ENCODE assay signal across 13 cellular contexts in genomic region chr5:159410480-159410879, GRCh38.
A peak's percentile ranks its signal among the peaks of the same experiment; 100 is the strongest.
DNase-seq lines count a peak whose midpoint lies in the region; ATAC-seq and TF ChIP-seq lines count a peak whose summit lies in the region.
"Had no signal": no experiment of that assay in that cellular context is flagged by ENCODE, and none has a peak within 500 bp of the region (broad histone marks: within the 10 kb centered on the region; RNA-seq: fewer than 3 reads in every experiment).

No MANE protein-coding gene starts in this region.

- H3K36me3 ChIP-seq in psoas muscle (ENCODE audit: insufficient read depth in 1 of 2, low read depth in 1 of 2) = no peaks in the 10 kb centered on the region

- no peaks in the 10 kb centered on the region for H3K9me3 Mint-ChIP-seq in activated naive CD4-positive, alpha-beta T cell treated with anti-CD3 and anti-CD28 coated beads, Interleukin-2, amount 50 U/mL, for 24 hours
- no peaks in the 10 kb centered on the region for H3K9me3 Mint-ChIP-seq in activated naive CD4-positive, alpha-beta T cell treated with anti-CD3 and anti-CD28 coated beads for 36 hours

- no peak for ATAC-seq in GM21576 (IDR thresholded peaks at IDR 0.05; ENCODE audit: unreplicated experiment)
- no peak for ATAC-seq in psoas muscle

- DNase-seq in activated naive CD4-positive, alpha-beta T cell treated with anti-CD3 and anti-CD28 coated beads for 36 hours = no peak
- DNase-seq in EL (peak; percentile 9), amniotic epithelial cell (ENCODE audit: low read depth) (peak; percentile 70), renal cortical epithelial cell (ENCODE audit: low read depth) (peak; percentile 3), psoas muscle (no peak)
- DNase-seq: AML-193, H7, NCI-H1417, NCI-H1930, NCI-H526 treated with DMSO at 0.1 percent for 48 hours, SHP77 treated with DMSO at 0.1 percent for 48 hours had no signal

- H3K4me1 Mint-ChIP-seq in activated naive CD4-positive, alpha-beta T cell treated with anti-CD3 and anti-CD28 coated beads, Interleukin-2, amount 50 U/mL, for 24 hours = peaks cover 54% of the 10 kb centered on the region
- H3K4me1 Mint-ChIP-seq in activated naive CD4-positive, alpha-beta T cell treated with anti-CD3 and anti-CD28 coated beads for 36 hours (ENCODE audit: low read depth) = peaks cover 54% of the 10 kb centered on the region

- no peaks in the 10 kb centered on the region for H3K4me1 ChIP-seq in psoas muscle

- intact Hi-C loops in activated naive CD4-positive, alpha-beta T cell treated with anti-CD3 and anti-CD28 coated beads for 36 hours (cut with micrococcal nuclease) = loop anchor here (1.0 to 5.0 kb wide), 3 partner anchors 73 to 588 kb away; no protein-coding TSS in a partner anchor
- intact Hi-C loops in psoas muscle (cut with DNase I) = no loop called here

- CTCF ChIA-PET in activated naive CD4-positive, alpha-beta T cell treated with anti-CD3 and anti-CD28 coated beads for 36 hours (lab: Charles Lee) = interaction anchor here (0.6 to 5.5 kb wide), 3 partner anchors 46 to 76 kb away, joined by 3 to 47 read pairs (median 4); no protein-coding TSS in a partner anchor

- 57 to 84% (median 75%) methylated on average over 2 of the region's 2 CpGs for WGBS in psoas muscle, 3 donors

- peaks cover 0 to 4% (median 0%) of the 10 kb centered on the region in 3 donors for H3K27me3 ChIP-seq in psoas muscle (ENCODE audit: insufficient read depth in 3 of 3, low read length in 2 of 3)

- TF ChIP-seq CTCF in psoas muscle (IDR thresholded peaks at IDR 0.05) = no peak

- H3K36me3 Mint-ChIP-seq in activated naive CD4-positive, alpha-beta T cell treated with anti-CD3 and anti-CD28 coated beads, Interleukin-2, amount 50 U/mL, for 24 hours = no peaks in the 10 kb centered on the region
- no peaks in the 10 kb centered on the region for H3K36me3 Mint-ChIP-seq in activated naive CD4-positive, alpha-beta T cell treated with anti-CD3 and anti-CD28 coated beads for 36 hours (ENCODE audit: low read depth)

- H3K4me3 Mint-ChIP-seq in activated naive CD4-positive, alpha-beta T cell treated with anti-CD3 and anti-CD28 coated beads, Interleukin-2, amount 50 U/mL, for 24 hours = no peak overlapping the region
- H3K4me3 Mint-ChIP-seq in activated naive CD4-positive, alpha-beta T cell treated with anti-CD3 and anti-CD28 coated beads for 36 hours = no peak overlapping the region

- no peak overlapping the region for H3K27ac ChIP-seq in psoas muscle

- H3K27ac Mint-ChIP-seq in activated naive CD4-positive, alpha-beta T cell treated with anti-CD3 and anti-CD28 coated beads, Interleukin-2, amount 50 U/mL, for 24 hours = peak overlapping the region; percentile 32
- no peak overlapping the region for H3K27ac Mint-ChIP-seq in activated naive CD4-positive, alpha-beta T cell treated with anti-CD3 and anti-CD28 coated beads for 36 hours

- H3K4me3 ChIP-seq in psoas muscle = no peak overlapping the region

- no peaks in the 10 kb centered on the region for H3K27me3 Mint-ChIP-seq in activated naive CD4-positive, alpha-beta T cell treated with anti-CD3 and anti-CD28 coated beads, Interleukin-2, amount 50 U/mL, for 24 hours
- H3K27me3 Mint-ChIP-seq in activated naive CD4-positive, alpha-beta T cell treated with anti-CD3 and anti-CD28 coated beads for 36 hours (ENCODE audit: low read depth) = peaks cover 3% of the 10 kb centered on the region

- no peaks in the 10 kb centered on the region for H3K9me3 ChIP-seq in psoas muscle

Comparison
In these comparisons a context has a peak if more than half of its experiments do, and no peak if none do; other contexts are left out.
1. DNase-seq: peak in EL (single experiment), amniotic epithelial cell (single experiment) and renal cortical epithelial cell (single experiment); none in activated naive CD4-positive, alpha-beta T cell treated with anti-CD3 and anti-CD28 coated beads for 36 hours (single experiment) and psoas muscle (0 of 2).